27 cellular contexts compared by ENCODE assay signal in the genomic region with DNA sequence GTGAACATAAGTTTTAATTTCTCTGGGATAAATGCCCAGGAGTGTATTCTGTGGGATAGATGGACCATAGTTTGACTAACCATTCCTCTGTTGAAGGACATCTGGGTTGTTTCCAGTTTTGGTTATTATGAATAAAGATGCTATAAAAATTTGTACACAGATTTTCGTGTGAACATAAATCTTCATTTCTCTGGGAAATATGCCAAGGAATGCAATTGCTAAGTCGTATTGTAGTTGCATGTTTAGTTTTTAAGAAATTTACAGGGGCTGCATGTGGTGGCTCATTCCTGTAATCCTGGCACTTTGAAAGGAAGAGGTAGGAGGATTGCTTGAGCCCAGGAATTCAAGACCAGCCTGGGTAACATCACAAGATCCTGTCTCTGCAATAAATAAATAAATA. TPM values are rescaled to one million over a fixed set of nuclear protein-coding genes. Genes with fewer than 3 reads are reported as not detected.
DNase-seq lines count a peak whose midpoint lies in the region; ATAC-seq and TF ChIP-seq lines count a peak whose summit lies in the region.
"Had no signal": no experiment of that assay in that cellular context is flagged by ENCODE, and none has a peak within 500 bp of the region (broad histone marks: within the 10 kb centered on the region; RNA-seq: fewer than 3 reads in every experiment).

No MANE protein-coding gene starts in this region.

- ATAC-seq in natural killer cell (no peak), GM18909 (IDR thresholded peaks at IDR 0.05; ENCODE audit: poor library complexity, unreplicated experiment) (no peak)
- ATAC-seq: activated naive CD8-positive, alpha-beta T cell treated with anti-CD3 and anti-CD28 coated beads, Interleukin-2, amount 50 U/mL, for 24 hours; activated T-helper 17 cell treated with anti-CD3 and anti-CD28 coated beads, Interleukin-2, amount 50 U/mL, for 72 hours; gastroesophageal sphincter had no signal

- intact Hi-C loops in natural killer cell (cut with micrococcal nuclease), result no loop called here

- peak overlapping the region; percentile 68 for H3K27ac Mint-ChIP-seq in chondrocyte (ENCODE audit: unreplicated experiment)
- H3K27ac Mint-ChIP-seq in natural killer cell, result no peak overlapping the region
- H3K27ac Mint-ChIP-seq: activated naive CD8-positive, alpha-beta T cell treated with anti-CD3 and anti-CD28 coated beads, Interleukin-2, amount 50 U/mL, for 24 hours; activated T-helper 17 cell treated with anti-CD3 and anti-CD28 coated beads, Interleukin-2, amount 50 U/mL, for 72 hours; CD4-positive, alpha-beta memory T cell; neural progenitor cell had no signal

- peaks cover 2% of the 10 kb centered on the region for H3K27me3 Mint-ChIP-seq in chondrocyte (ENCODE audit: low read depth)
- no peaks in the 10 kb centered on the region for H3K27me3 Mint-ChIP-seq in natural killer cell (ENCODE audit: low read depth in 2 of 2)
- H3K27me3 Mint-ChIP-seq: activated naive CD8-positive, alpha-beta T cell treated with anti-CD3 and anti-CD28 coated beads, Interleukin-2, amount 50 U/mL, for 24 hours; activated T-helper 17 cell treated with anti-CD3 and anti-CD28 coated beads, Interleukin-2, amount 50 U/mL, for 72 hours; CD4-positive, alpha-beta memory T cell had no signal

- H3K4me1 Mint-ChIP-seq in chondrocyte (ENCODE audit: low read depth) (peaks cover 12% of the 10 kb centered on the region), natural killer cell (peaks cover 0 to 11% of the 10 kb centered on the region in 2 donors)
- H3K4me1 Mint-ChIP-seq: activated naive CD8-positive, alpha-beta T cell treated with anti-CD3 and anti-CD28 coated beads, Interleukin-2, amount 50 U/mL, for 24 hours; neural progenitor cell had no signal

- no peaks in the 10 kb centered on the region for H3K9me3 Mint-ChIP-seq in chondrocyte (ENCODE audit: low read depth)
- no peaks in the 10 kb centered on the region for H3K9me3 Mint-ChIP-seq in natural killer cell
- H3K9me3 Mint-ChIP-seq: activated naive CD8-positive, alpha-beta T cell treated with anti-CD3 and anti-CD28 coated beads, Interleukin-2, amount 50 U/mL, for 24 hours; activated T-helper 17 cell treated with anti-CD3 and anti-CD28 coated beads, Interleukin-2, amount 50 U/mL, for 72 hours; CD4-positive, alpha-beta memory T cell; neural progenitor cell had no signal

- DNase-seq in AG10803 (ENCODE audit: low read depth) (peak; percentile 90), LHCN-M2 (ENCODE audit: low read depth) (peak; percentile 41), chondrocyte (ENCODE audit: low spot score) (no peak), iris pigment epithelial cell (ENCODE audit: low read depth) (peak; percentile 76), Kasumi-1 (lab: John Stamatoyannopoulos, UW) (no peak), natural killer cell (no peak), T1000 (lab: John Stamatoyannopoulos, UW) (no peak)
- DNase-seq: ACHN; activated naive CD8-positive, alpha-beta T cell treated with anti-CD3 and anti-CD28 coated beads, Interleukin-2, amount 50 U/mL, for 24 hours; CD4-positive, alpha-beta memory T cell; DMS79 treated with DMSO at 0.1 percent for 48 hours; effector CD8-positive, alpha-beta T cell; KBM-7; midbrain; NCI-H1105; NCI-H69; SIG-M5; stimulated activated naive CD4-positive, alpha-beta T cell had no signal

- no peak overlapping the region for H3K4me3 ChIP-seq in AG10803 (ENCODE audit: low read length)
- H3K4me3 ChIP-seq: gastroesophageal sphincter, neural progenitor cell, tibial artery had no signal

- no peak for TF ChIP-seq CTCF in AG10803 (conservative IDR thresholded peaks at IDR 0.05; ENCODE audit: low read length)
- TF ChIP-seq CTCF in chondrocyte (IDR thresholded peaks at IDR 0.05), result no peak
- no peak for TF ChIP-seq CTCF in natural killer cell (IDR thresholded peaks at IDR 0.05)

- H3K4me3 Mint-ChIP-seq in chondrocyte (ENCODE audit: unreplicated experiment) (no peak overlapping the region), natural killer cell (no peak overlapping the region)
- H3K4me3 Mint-ChIP-seq: activated naive CD8-positive, alpha-beta T cell treated with anti-CD3 and anti-CD28 coated beads, Interleukin-2, amount 50 U/mL, for 24 hours; activated T-helper 17 cell treated with anti-CD3 and anti-CD28 coated beads, Interleukin-2, amount 50 U/mL, for 72 hours; CD4-positive, alpha-beta memory T cell; neural progenitor cell had no signal

- H3K36me3 Mint-ChIP-seq in chondrocyte (ENCODE audit: low read depth) (no peaks in the 10 kb centered on the region), natural killer cell (no peaks in the 10 kb centered on the region)
- H3K36me3 Mint-ChIP-seq: CD4-positive, alpha-beta memory T cell; neural progenitor cell had no signal

RNA-seq across cellular contexts. Expression of gene SLC11A1, which starts 6.9 kb away (rescaled TPM):
- total RNA-seq in LHCN-M2 (2014; rRNA removed) (0.11 and 0.13 TPM in 2 replicates), chondrocyte (0.08 to 0.15 TPM (median 0.10 TPM) in 3 replicates), natural killer cell (10 to 100 TPM; 17.9 to 53.5 (median 35.5) TPM)
- 0.17 TPM for polyA plus RNA-seq in LHCN-M2 (2012)

RNA-seq across cellular contexts. Expression of gene CATIP, which starts 18.6 kb away (rescaled TPM):
- not detected in 2 replicates for total RNA-seq in LHCN-M2 (2014; rRNA removed)
- not detected for polyA plus RNA-seq in LHCN-M2 (2012)
- total RNA-seq in chondrocyte, result not detected in 3 replicates
- total RNA-seq in natural killer cell, result under 1 TPM in 1 of 3 donors, not detected in 2; 0.26 TPM
- total RNA-seq: activated CD8-positive, alpha-beta memory T cell treated with anti-CD3 and anti-CD28 coated beads for 36 hours; activated T-helper 17 cell treated with anti-CD3 and anti-CD28 coated beads, Interleukin-2, amount 50 U/mL, for 72 hours; cardiac septum; CD4-positive, alpha-beta memory T cell; gastroesophageal sphincter; H1; T-helper 2 cell treated with Interferon-gamma antibody and Interleukin-4, amounts not matched to agents 100 ng/mL and 5 ng/mL, for 36 hours had no signal
- polyA plus RNA-seq: CD4-positive, alpha-beta memory T cell; H1 had no signal

RNA-seq across cellular contexts. Expression of gene CTDSP1, which starts 24.5 kb away (rescaled TPM):
- 69.7 and 74.1 TPM in 2 replicates for total RNA-seq in LHCN-M2 (2014; rRNA removed)
- 69.7 TPM for polyA plus RNA-seq in LHCN-M2 (2012)
- 85.0 to 97.8 TPM (median 95.3 TPM) in 3 replicates for total RNA-seq in chondrocyte
- total RNA-seq in natural killer cell, result 100 to 1,000 TPM; 223 to 273 (median 228) TPM

RNA-seq across cellular contexts. Expression of gene VIL1, which starts 43.7 kb away (rescaled TPM):
- total RNA-seq in LHCN-M2 (2014; rRNA removed) (not detected in 2 replicates), chondrocyte (not detected in 3 replicates), natural killer cell (1 to 10 TPM; 1.5 to 1.8 (median 1.6) TPM)
- polyA plus RNA-seq in LHCN-M2 (2012), result 0.13 TPM
- total RNA-seq: activated CD8-positive, alpha-beta memory T cell treated with anti-CD3 and anti-CD28 coated beads for 36 hours; cardiac septum; CD4-positive, alpha-beta memory T cell; gastroesophageal sphincter; T-helper 2 cell treated with Interferon-gamma antibody and Interleukin-4, amounts not matched to agents 100 ng/mL and 5 ng/mL, for 36 hours had no signal
- polyA plus RNA-seq: CD4-positive, alpha-beta memory T cell had no signal

Comparison
In these comparisons a context has a peak if more than half of its experiments do, and no peak if none do; other contexts are left out.
1. DNase-seq: peak in AG10803 (single experiment), LHCN-M2 (single experiment) and iris pigment epithelial cell (single experiment); none in chondrocyte (single experiment), Kasumi-1 (0 of 2), natural killer cell (single experiment) and T1000 (single experiment).
2. RNA of gene SLC11A1, which starts 6.9 kb away (total RNA-seq): 17.9 to 53.5 TPM in natural killer cell; 0.11 to 0.13 TPM in LHCN-M2 and 0.08 to 0.15 TPM in chondrocyte; every median in the first group is over 10 times any median in the second.